19 cellular contexts compared by ENCODE assay signal in genomic region chr10:7397049-7397448, GRCh38. TPM values are rescaled to one million over a fixed set of nuclear protein-coding genes. Genes with fewer than 3 reads are reported as not detected.
DNase-seq lines count a peak whose midpoint lies in the region; ATAC-seq lines count a peak whose summit lies in the region.
"Had no signal": no experiment of that assay in that cellular context is flagged by ENCODE, and none has a peak within 500 bp of the region (broad histone marks: within the 10 kb centered on the region; RNA-seq: fewer than 3 reads in every experiment).

No MANE protein-coding gene starts in this region.

- peaks cover 4% of the 10 kb centered on the region for H3K4me1 ChIP-seq in mesendoderm (ENCODE audit: control insufficient read depth, low read depth, low read length)
- H3K4me1 ChIP-seq: sigmoid colon had no signal

- CTCF ChIA-PET in activated CD4-positive, alpha-beta T cell treated with anti-CD3 and anti-CD28 coated beads, Interleukin-2, amount 10 ng/mL, durations not matched to agents 7 days and 5 days (lab: Charles Lee): no interaction called here

- no peak overlapping the region for H3K18ac ChIP-seq in mesendoderm (ENCODE audit: low read length)

- H3K4me3 ChIP-seq in mesendoderm (ENCODE audit: low read length): no peak overlapping the region
- H3K4me3 ChIP-seq: A549, sigmoid colon, SK-N-MC had no signal

- no peaks in the 10 kb centered on the region for H3K36me3 ChIP-seq in mesendoderm (ENCODE audit: control insufficient read depth, insufficient read depth, low read length)
- H3K36me3 ChIP-seq: sigmoid colon had no signal

- no peaks in the 10 kb centered on the region for H3K27me3 Mint-ChIP-seq in activated CD4-positive, alpha-beta T cell treated with anti-CD3 and anti-CD28 coated beads, Interleukin-2, amount 10 ng/mL, durations not matched to agents 7 days and 5 days
- no peaks in the 10 kb centered on the region for H3K27me3 Mint-ChIP-seq in activated T-cell treated with anti-CD3 and anti-CD28 coated beads, Interleukin-2, amount 50 U/mL, for 72 hours (ENCODE audit: low read depth)
- H3K27me3 Mint-ChIP-seq: dendritic cell treated with granulocyte-macrophage colony-stimulating factor and Interleukin-4, amounts not matched to agents 40 ng/mL and 50 ng/mL, for 4 days had no signal

- no peak overlapping the region for H2BK5ac ChIP-seq in mesendoderm (ENCODE audit: low read length)

- H3K23ac ChIP-seq in mesendoderm (ENCODE audit: low read length): no peak overlapping the region

- H2BK120ac ChIP-seq in mesendoderm (ENCODE audit: low read depth, low read length): no peak overlapping the region

- H3K9ac ChIP-seq in mesendoderm (ENCODE audit: low read length): no peak overlapping the region

- no peak overlapping the region for H3K56ac ChIP-seq in mesendoderm (ENCODE audit: low read length)

- no peak overlapping the region for H4K5ac ChIP-seq in mesendoderm (ENCODE audit: low read length)

- H3K4ac ChIP-seq in mesendoderm (ENCODE audit: low read depth, low read length): no peak overlapping the region

- peaks cover 41% of the 10 kb centered on the region for H3K4me1 Mint-ChIP-seq in activated CD4-positive, alpha-beta T cell treated with anti-CD3 and anti-CD28 coated beads, Interleukin-2, amount 10 ng/mL, durations not matched to agents 7 days and 5 days
- H3K4me1 Mint-ChIP-seq in activated T-cell treated with anti-CD3 and anti-CD28 coated beads, Interleukin-2, amount 50 U/mL, for 72 hours (ENCODE audit: low read depth): peaks cover 56% of the 10 kb centered on the region
- H3K4me1 Mint-ChIP-seq: mesothelial cell of epicardium had no signal

- H3K9me3 Mint-ChIP-seq in activated CD4-positive, alpha-beta T cell treated with anti-CD3 and anti-CD28 coated beads, Interleukin-2, amount 10 ng/mL, durations not matched to agents 7 days and 5 days: no peaks in the 10 kb centered on the region
- no peaks in the 10 kb centered on the region for H3K9me3 Mint-ChIP-seq in activated T-cell treated with anti-CD3 and anti-CD28 coated beads, Interleukin-2, amount 50 U/mL, for 72 hours
- H3K9me3 Mint-ChIP-seq: dendritic cell treated with granulocyte-macrophage colony-stimulating factor and Interleukin-4, amounts not matched to agents 40 ng/mL and 50 ng/mL, for 4 days had no signal

- no peak overlapping the region for H3K4me3 Mint-ChIP-seq in activated CD4-positive, alpha-beta T cell treated with anti-CD3 and anti-CD28 coated beads, Interleukin-2, amount 10 ng/mL, durations not matched to agents 7 days and 5 days
- peak overlapping the region in 1 of 2 donors; percentile 22 for H3K4me3 Mint-ChIP-seq in activated T-cell treated with anti-CD3 and anti-CD28 coated beads, Interleukin-2, amount 50 U/mL, for 72 hours
- H3K4me3 Mint-ChIP-seq: dendritic cell treated with granulocyte-macrophage colony-stimulating factor and Interleukin-4, amounts not matched to agents 40 ng/mL and 50 ng/mL, for 4 days; mesothelial cell of epicardium had no signal

- peaks cover 8% of the 10 kb centered on the region for H3K79me1 ChIP-seq in mesendoderm (ENCODE audit: low read length)

- H3K4me2 ChIP-seq in mesendoderm (ENCODE audit: low read length): no peak overlapping the region
- H3K4me2 ChIP-seq: A549 had no signal

- H3K27ac Mint-ChIP-seq in activated CD4-positive, alpha-beta T cell treated with anti-CD3 and anti-CD28 coated beads, Interleukin-2, amount 10 ng/mL, durations not matched to agents 7 days and 5 days: no peak overlapping the region
- H3K27ac Mint-ChIP-seq in activated T-cell treated with anti-CD3 and anti-CD28 coated beads, Interleukin-2, amount 50 U/mL, for 72 hours: peak overlapping the region; percentile 3
- H3K27ac Mint-ChIP-seq: dendritic cell treated with granulocyte-macrophage colony-stimulating factor and Interleukin-4, amounts not matched to agents 40 ng/mL and 50 ng/mL, for 4 days; mesothelial cell of epicardium had no signal

- H2AK5ac ChIP-seq in mesendoderm (ENCODE audit: low read length): no peak overlapping the region

- no peak overlapping the region for H2BK15ac ChIP-seq in mesendoderm (replicated peaks; ENCODE audit: low read depth)

- peak; percentile 85 to 88 for ATAC-seq in activated T-cell treated with anti-CD3 and anti-CD28 coated beads, Interleukin-2, amount 50 U/mL, for 72 hours (replicated peaks in 1 of 2)
- no peak for ATAC-seq in GM18870 (IDR thresholded peaks at IDR 0.05; ENCODE audit: unreplicated experiment)

- H4K8ac ChIP-seq in mesendoderm (ENCODE audit: low read depth, low read length): no peak overlapping the region

- H3K36me3 Mint-ChIP-seq in activated CD4-positive, alpha-beta T cell treated with anti-CD3 and anti-CD28 coated beads, Interleukin-2, amount 10 ng/mL, durations not matched to agents 7 days and 5 days (ENCODE audit: low read depth): peaks cover 46% of the 10 kb centered on the region
- H3K36me3 Mint-ChIP-seq in activated T-cell treated with anti-CD3 and anti-CD28 coated beads, Interleukin-2, amount 50 U/mL, for 72 hours (ENCODE audit: insufficient read depth in 2 of 2): peaks cover 0 to 4% of the 10 kb centered on the region in 2 donors
- H3K36me3 Mint-ChIP-seq: mesothelial cell of epicardium had no signal

- no peaks in the 10 kb centered on the region for H3K27me3 ChIP-seq in mesendoderm (ENCODE audit: insufficient read depth, low read length, poor library complexity)
- H3K27me3 ChIP-seq: sigmoid colon had no signal

- no CpG with 5 or more reads among the region's 2 CpGs for WGBS in mesendoderm (ENCODE audit: extremely low coverage, insufficient coverage, low lambda C conversion rate)

- peaks cover 2% of the 10 kb centered on the region for H3K79me2 ChIP-seq in mesendoderm (ENCODE audit: control insufficient read depth, insufficient read depth, low read length)

- H3K27ac ChIP-seq in mesendoderm (ENCODE audit: low read depth, low read length): no peak overlapping the region
- H3K27ac ChIP-seq: A549, C4-2B, sigmoid colon, SK-N-MC had no signal

- POLR2A ChIA-PET in activated CD4-positive, alpha-beta T cell treated with anti-CD3 and anti-CD28 coated beads, Interleukin-2, amount 10 ng/mL, durations not matched to agents 7 days and 5 days (lab: Charles Lee): no interaction called here

- peak; percentile 51 for DNase-seq in activated CD4-positive, alpha-beta T cell treated with anti-CD3 and anti-CD28 coated beads for 48 hours
- DNase-seq in activated CD4-positive, alpha-beta T cell treated with anti-CD3 and anti-CD28 coated beads, Interleukin-2, amount 10 ng/mL, durations not matched to agents 7 days and 5 days: no peak
- DNase-seq in H4 (ENCODE audit: low spot score) (peak; percentile 14), mesendoderm (peak; percentile 7), SIG-M5 treated with dmso at 0.1 percent for 504 hours (lab: John Stamatoyannopoulos, UW; ENCODE audit: unreplicated experiment) (no peak), EL (no peak)
- DNase-seq in activated T-cell treated with anti-CD3 and anti-CD28 coated beads, Interleukin-2, amount 50 U/mL, for 72 hours: peak; percentile 33 to 39
- DNase-seq: aorta, DMS79, kidney, NCI-H1930, NCI-H524, sigmoid colon had no signal

RNA-seq across cellular contexts. Expression of gene SFMBT2, which starts 13.8 kb away (rescaled TPM):
- 10 to 100 TPM; 31.9 to 32.3 TPM for total RNA-seq in activated CD4-positive, alpha-beta T cell treated with anti-CD3 and anti-CD28 coated beads, Interleukin-2, amount 10 ng/mL, durations not matched to agents 7 days and 5 days
- 0.85 and 1.0 TPM in 2 replicates for total RNA-seq in H4 (2014; rRNA removed; shearing (Covaris generic))
- 10 to 100 TPM; 28.2 to 42.1 TPM for total RNA-seq in activated T-cell treated with anti-CD3 and anti-CD28 coated beads, Interleukin-2, amount 50 U/mL, for 72 hours
- 1.1 TPM for polyA plus RNA-seq in mesendoderm (2013, experiment 1 of 2)
- polyA plus RNA-seq in mesendoderm (2013, experiment 2 of 2): 1.0 TPM

Comparison
In these comparisons a context has a peak if more than half of its experiments do, and no peak if none do; other contexts are left out.
1. DNase-seq: peak in activated CD4-positive, alpha-beta T cell treated with anti-CD3 and anti-CD28 coated beads for 48 hours (single experiment), H4 (single experiment), activated T-cell treated with anti-CD3 and anti-CD28 coated beads, Interleukin-2, amount 50 U/mL, for 72 hours (2 of 2) and mesendoderm (single experiment); none in activated CD4-positive, alpha-beta T cell treated with anti-CD3 and anti-CD28 coated beads, Interleukin-2, amount 10 ng/mL, durations not matched to agents 7 days and 5 days (single experiment), SIG-M5 treated with dmso at 0.1 percent for 504 hours (single experiment) and EL (single experiment).
2. RNA of gene SFMBT2, which starts 13.8 kb away (total RNA-seq): 28.2 to 42.1 TPM in activated T-cell treated with anti-CD3 and anti-CD28 coated beads, Interleukin-2, amount 50 U/mL, for 72 hours and 31.9 to 32.3 TPM in activated CD4-positive, alpha-beta T cell treated with anti-CD3 and anti-CD28 coated beads, Interleukin-2, amount 10 ng/mL, durations not matched to agents 7 days and 5 days; 0.85 to 1.0 TPM in H4; every median in the first group is over 10 times any median in the second.